ENCODE assay signal across 8 cellular contexts in the genomic region with DNA sequence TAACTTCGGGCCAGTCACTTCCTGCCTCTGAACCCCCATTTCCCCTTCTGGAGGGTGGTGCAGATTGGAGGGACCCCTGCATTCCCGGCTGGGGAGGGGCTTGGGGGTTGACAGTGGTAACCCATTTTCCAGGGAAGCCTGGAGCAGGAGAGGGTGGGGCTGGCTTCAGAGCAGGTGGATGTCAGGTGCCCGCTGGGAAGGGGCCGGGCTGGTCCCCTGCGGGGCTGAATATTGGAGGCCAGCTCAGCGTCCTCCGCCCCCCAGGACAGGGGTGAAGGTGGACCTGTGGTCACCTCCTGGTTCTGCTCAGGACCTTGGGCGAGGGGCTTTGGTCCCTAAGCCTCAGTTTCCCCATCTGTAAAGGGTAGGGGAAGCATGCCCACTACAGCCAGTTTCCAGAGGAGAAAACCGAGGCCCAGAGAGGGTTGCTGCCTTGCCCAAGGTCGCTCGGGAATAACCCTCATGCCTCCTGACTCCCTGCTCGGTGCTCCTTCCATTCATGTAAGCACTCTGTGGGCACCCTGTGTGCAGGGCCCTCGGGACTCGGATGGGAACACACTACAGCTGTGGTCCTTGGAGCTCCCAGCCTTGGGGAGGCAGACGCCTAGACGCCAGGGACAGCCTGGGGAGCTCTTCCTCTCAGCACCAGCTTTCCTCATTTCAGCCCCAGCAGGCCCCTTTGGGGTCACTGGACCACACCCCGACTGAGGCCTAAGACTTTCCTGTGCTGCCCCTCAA. TPM values are rescaled to one million over a fixed set of nuclear protein-coding genes. Genes with fewer than 3 reads are reported as not detected.
DNase-seq lines count a peak whose midpoint lies in the region; ATAC-seq and TF ChIP-seq lines count a peak whose summit lies in the region.

No MANE protein-coding gene starts in this region.

- peaks cover 12% of the 10 kb centered on the region for H3K9me3 ChIP-seq in AG04450 (ENCODE audit: control insufficient read depth, insufficient read depth, low read length)
- no peaks in the 10 kb centered on the region for H3K9me3 ChIP-seq in muscle layer of colon (ENCODE audit: low read length)

- POLR2A ChIA-PET in AG04450 (lab: Yijun Ruan, JAX) = interaction anchor here (0.9 to 1.6 kb wide), 4 partner anchors 13 to 65 kb away, joined by 3 to 10 read pairs (median 4); a partner anchor contains a TSS

- H3K4me3 ChIP-seq in AG04450 (ENCODE audit: low read depth, low read length) (peak overlapping the region; percentile 97), muscle layer of colon (ENCODE audit: low read depth in 1 of 2, low read length in 2 of 2) (peak overlapping the region; percentile 85 to 88)

- TF ChIP-seq CTCF in AG04450 (IDR thresholded peaks at IDR 0.05; ENCODE audit: low read depth, low read length) = no peak

- H3K27ac ChIP-seq in AG04450 (ENCODE audit: low read depth, low read length) = no peak overlapping the region
- H3K27ac ChIP-seq in caudate nucleus (ENCODE audit: low read depth, low read length) = peak overlapping the region; percentile 80
- H3K27ac ChIP-seq in muscle layer of colon (ENCODE audit: low read depth, low read length) = peak overlapping the region; percentile 76

- H3K36me3 ChIP-seq in muscle layer of colon (ENCODE audit: insufficient read depth, low read length) = peaks cover 26% of the 10 kb centered on the region

- DNase-seq in AG04450 (ENCODE audit: low read depth, low spot score) = no peak
- DNase-seq in caudate nucleus (lab: John Stamatoyannopoulos, UW) = no peak
- DNase-seq in iPS-NIHi7 (ENCODE audit: extremely low spot score) = no peak
- DNase-seq in GM19238 (ENCODE audit: insufficient read length, low spot score) = no peak
- DNase-seq in stimulated activated CD4-positive, alpha-beta T cell treated with anti-CD3 and anti-CD28 coated beads, Interleukin-2, amount 100 ng/mL, for 24 hours = no peak
- DNase-seq in NCI-H1417 treated with DMSO at 0.1 percent for 48 hours (lab: John Stamatoyannopoulos, UW) = no peak

- peak; percentile 27 for ATAC-seq in HG03439 (IDR thresholded peaks at IDR 0.05; ENCODE audit: unreplicated experiment)

- CTCF ChIA-PET in AG04450 (lab: Charles Lee) = interaction anchor here (1.3 kb wide), 1 partner anchor 28 kb away, joined by 5 read pairs; no protein-coding TSS in a partner anchor

- H3K4me1 ChIP-seq in muscle layer of colon (ENCODE audit: insufficient read depth, low read length) = peaks cover 7% of the 10 kb centered on the region

- H3K9ac ChIP-seq in muscle layer of colon (ENCODE audit: low read length) = peak overlapping the region; percentile 50

- H3K27me3 ChIP-seq in AG04450 (ENCODE audit: control insufficient read depth, insufficient read depth, low read length) (peaks cover 12% of the 10 kb centered on the region), muscle layer of colon (ENCODE audit: control insufficient read depth in 1 of 2, insufficient read depth in 2 of 2, low read length in 2 of 2) (no peaks in the 10 kb centered on the region)

RNA-seq across cellular contexts. Expression of a gene that starts 0.7 kb away (rescaled TPM):
- polyA plus RNA-seq in AG04450 (2011; rRNA removed) = 22.8 and 28.1 TPM in 2 replicates
- polyA minus RNA-seq in AG04450 (2011; rRNA and poly(A)+ RNA removed) = 20.2 and 26.4 TPM in 2 replicates
